Comparison of ENCODE assay signal across 8 cellular contexts in the genomic region with DNA sequence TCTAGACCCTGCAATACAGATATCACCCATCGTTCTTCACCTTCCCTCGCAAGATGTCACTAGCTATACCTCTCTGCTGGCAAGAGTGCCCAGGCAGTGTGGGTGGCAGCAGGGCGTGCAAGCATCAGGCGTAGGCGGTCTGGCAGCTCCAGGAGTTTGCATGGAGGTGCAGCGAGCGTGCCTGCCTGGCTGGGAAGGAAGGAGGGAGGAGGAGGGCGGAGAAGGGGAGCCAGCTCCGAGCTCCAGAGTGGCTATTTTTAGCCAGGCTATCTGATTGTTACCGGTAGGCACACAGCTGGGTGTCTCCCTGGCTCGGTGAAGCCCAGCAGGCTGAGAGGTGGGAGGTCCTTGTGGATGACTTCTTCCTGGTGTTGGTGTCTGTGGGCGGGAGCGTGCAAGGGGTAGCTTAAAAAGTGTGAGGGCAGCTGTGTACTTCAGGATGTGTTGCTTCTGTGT. TPM values are rescaled to one million over a fixed set of nuclear protein-coding genes. Genes with fewer than 3 reads are reported as not detected.
DNase-seq lines count a peak whose midpoint lies in the region; ATAC-seq, FAIRE-seq and TF ChIP-seq lines count a peak whose summit lies in the region.

No MANE protein-coding gene starts in this region.

- H3K79me2 ChIP-seq in mammary epithelial cell (ENCODE audit: insufficient read depth, low read length): peaks cover 53% of the 10 kb centered on the region

- H4K20me1 ChIP-seq in mammary epithelial cell (ENCODE audit: insufficient read depth, low read length): no peaks in the 10 kb centered on the region

- H3K36me3 ChIP-seq in Peyer's patch (peaks cover 0 to 38% (median 0%) of the 10 kb centered on the region in 3 donors), mammary epithelial cell (ENCODE audit: insufficient read depth, low read length) (peaks cover 7% of the 10 kb centered on the region)

- TF ChIP-seq POLR2A in A549 (IDR thresholded peaks at IDR 0.05; ENCODE audit: low read length) (no peak), Peyer's patch (IDR thresholded peaks at IDR 0.05) (no peak)

- peak; percentile 36 to 69; a peak in 3 of 6 replicates for ATAC-seq in A549

- BruUV-seq in mammary epithelial cell (replicated peaks; lab: Mats Ljungman, UMichigan): no TSS peak

- TF ChIP-seq RAD21 in A549 (conservative IDR thresholded peaks at IDR 0.05 in 1 of 2, IDR thresholded peaks at IDR 0.05 in 1 of 2): no peak

- whole genome bisulfite sequencing in A549 (ENCODE audit: missing lambda C conversion rate): 60% methylated on average over 13 of the region's 13 CpGs
- WGBS in mammary epithelial cell (ENCODE audit: low coverage, missing lambda C conversion rate): 5% methylated on average over 8 of the region's 13 CpGs

- CTCF ChIA-PET in A549 (lab: Yijun Ruan, JAX): interaction anchor here (1.1 to 3.9 kb wide), 4 partner anchors 11 to 199 kb away, joined by 3 to 17 read pairs (median 6); no protein-coding TSS in a partner anchor
- CTCF ChIA-PET in mammary epithelial cell (lab: Charles Lee; ENCODE audit: low non-redundant PET): no interaction called here

- DNase-seq in A549 (ENCODE audit: low read depth in 1 of 2, low spot score in 1 of 2) (peak in 1 of 2 experiments; percentile 18), HFF-Myc (ENCODE audit: extremely low read depth, low read depth) (no peak), Peyer's patch (peak in 2 of 3 donors; percentile 54 to 62), mammary epithelial cell (peak; percentile 64), iris pigment epithelial cell (ENCODE audit: low read depth) (peak; percentile 52), NCI-H82 (lab: John Stamatoyannopoulos, UW) (no peak), NOMO-1 (lab: John Stamatoyannopoulos, UW; ENCODE audit: unreplicated experiment in 2 of 2) (no peak)
- peak; percentile 46 for DNase-seq in stimulated activated CD4-positive, alpha-beta T cell treated with anti-CD3 and anti-CD28 coated beads, Interleukin-15, amount 100 ng/mL, for 24 hours

- POLR2A ChIA-PET in A549 (lab: Yijun Ruan, JAX): interaction anchor here (0.6 to 0.8 kb wide), 2 partner anchors 11 to 102 kb away, joined by 3 to 4 read pairs; no protein-coding TSS in a partner anchor

- no peak overlapping the region for H3K4me3 ChIP-seq in A549
- peak overlapping the region; percentile 24 for H3K4me3 ChIP-seq in HFF-Myc (replicated peaks; ENCODE audit: low read depth, low read length)
- H3K4me3 ChIP-seq in Peyer's patch: peak overlapping the region in 2 of 4 donors; percentile 22 to 34
- peak overlapping the region in 2 of 3 experiments; percentile 4 to 41 for H3K4me3 ChIP-seq in mammary epithelial cell (replicated peaks in 1 of 3; ENCODE audit: insufficient read depth in 1 of 3, low read depth in 2 of 3, low read length in 3 of 3)

- no peak for FAIRE-seq in A549 (lab: Jason Lieb, UNC)

- H3K27ac ChIP-seq in A549 (no peak overlapping the region), Peyer's patch (peak overlapping the region in 2 of 4 donors; percentile 1 to 38), mammary epithelial cell (ENCODE audit: insufficient read depth, low read depth, low read length) (peak overlapping the region; percentile 15)

- intact Hi-C loops in mammary epithelial cell (cut with micrococcal nuclease): loop anchor here (5.0 kb wide), 1 partner anchor 39 kb away; no protein-coding TSS in a partner anchor

- no peaks in the 10 kb centered on the region for H3K27me3 ChIP-seq in Peyer's patch
- no peaks in the 10 kb centered on the region for H3K27me3 ChIP-seq in mammary epithelial cell (ENCODE audit: insufficient read depth, low read length)

- peak overlapping the region; percentile 39; the same call in 2 of the 3 replicates for H3K4me2 ChIP-seq in A549
- H3K4me2 ChIP-seq in mammary epithelial cell (ENCODE audit: insufficient read depth, low read depth, low read length): peak overlapping the region; percentile 93

- H3K9me3 ChIP-seq in A549 (no peaks in the 10 kb centered on the region), Peyer's patch (no peaks in the 10 kb centered on the region), mammary epithelial cell (replicated peaks; ENCODE audit: insufficient read depth, low read length) (no peaks in the 10 kb centered on the region)

- no peak overlapping the region for H3K9ac ChIP-seq in mammary epithelial cell (ENCODE audit: insufficient read depth, low read length)

- peaks cover 22% of the 10 kb centered on the region for H3K4me1 ChIP-seq in A549
- H3K4me1 ChIP-seq in Peyer's patch: peaks cover 0 to 44% (median 19%) of the 10 kb centered on the region in 4 donors
- peaks cover 42% of the 10 kb centered on the region for H3K4me1 ChIP-seq in mammary epithelial cell (ENCODE audit: insufficient read depth, low read length)

- TF ChIP-seq CTCF in A549 (IDR thresholded peaks at IDR 0.05) (no peak), HFF-Myc (IDR thresholded peaks at IDR 0.05; ENCODE audit: low read depth, low read length, missing control alignments) (no peak), Peyer's patch (IDR thresholded peaks at IDR 0.05) (no peak), mammary epithelial cell (conservative IDR thresholded peaks at IDR 0.05 in 1 of 2, IDR thresholded peaks at IDR 0.05 in 1 of 2; ENCODE audit: extremely low read depth in 1 of 2, insufficient read depth in 1 of 2, low read depth in 1 of 2, low read length in 2 of 2) (no peak)

- TF ChIP-seq EP300 in A549 (IDR thresholded peaks at IDR 0.05): no peak

- in situ Hi-C loops in mammary epithelial cell (cut with MboI; ENCODE audit: low sequenced_read_pairs in 2 of 2): no loop called here

- dilution Hi-C loops in mammary epithelial cell (cut with HindIII; ENCODE audit: low sequenced_read_pairs): no loop called here

- H2AFZ ChIP-seq in mammary epithelial cell (ENCODE audit: low read depth, low read length): peak overlapping the region; percentile 72

TF ChIP-seq in A549, 52 proteins besides CTCF, POLR2A, EP300 and RAD21:
- TF ChIP-seq ZC3H11A (IDR thresholded peaks at IDR 0.05) (no peak), EHMT2 (IDR thresholded peaks at IDR 0.05; ENCODE audit: low read depth) (no peak), MAFK (IDR thresholded peaks at IDR 0.05; ENCODE audit: partially characterized antibody) (no peak), FOSB (CRISPR knock-in tag; IDR thresholded peaks at IDR 0.05) (no peak), ZSCAN20 (CRISPR knock-in tag; IDR thresholded peaks at IDR 0.05) (no peak), HOXB13 (CRISPR knock-in tag; IDR thresholded peaks at IDR 0.05; ENCODE audit: low read depth) (no peak), NPAS2 (CRISPR knock-in tag; IDR thresholded peaks at IDR 0.05; ENCODE audit: borderline replicate concordance) (no peak), POLR2AphosphoS2 (conservative IDR thresholded peaks at IDR 0.05; ENCODE audit: low read length) (no peak), ESRRA (IDR thresholded peaks at IDR 0.05; ENCODE audit: borderline replicate concordance, low read length) (no peak), MAZ (IDR thresholded peaks at IDR 0.05; ENCODE audit: borderline replicate concordance, low read depth, low read length) (no peak)
- TF ChIP-seq, protein P1, sequence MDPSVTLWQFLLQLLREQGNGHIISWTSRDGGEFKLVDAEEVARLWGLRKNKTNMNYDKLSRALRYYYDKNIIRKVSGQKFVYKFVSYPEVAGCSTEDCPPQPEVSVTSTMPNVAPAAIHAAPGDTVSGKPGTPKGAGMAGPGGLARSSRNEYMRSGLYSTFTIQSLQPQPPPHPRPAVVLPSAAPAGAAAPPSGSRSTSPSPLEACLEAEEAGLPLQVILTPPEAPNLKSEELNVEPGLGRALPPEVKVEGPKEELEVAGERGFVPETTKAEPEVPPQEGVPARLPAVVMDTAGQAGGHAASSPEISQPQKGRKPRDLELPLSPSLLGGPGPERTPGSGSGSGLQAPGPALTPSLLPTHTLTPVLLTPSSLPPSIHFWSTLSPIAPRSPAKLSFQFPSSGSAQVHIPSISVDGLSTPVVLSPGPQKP (IDR thresholded peaks at IDR 0.05; ENCODE audit: low read depth, low read length): no peak

RNA-seq across cellular contexts. Expression of gene FOXJ2, which starts 6.2 kb away (rescaled TPM):
- polyA plus RNA-seq in A549 (2011; rRNA removed) (7.0 and 9.5 TPM in 2 replicates), A549 (2017; fragmentation: RNase III; extraction: RNeasy Plus Mini Kit Qiagen cat#74134 plus additional on column Dnase treatment) (7.4 to 7.6 TPM (median 7.4 TPM) in 3 replicates), mammary epithelial cell (5.1 TPM)
- 4.2 and 5.4 TPM in 2 replicates for polyA plus RNA-seq in A549 (2012; cell fraction: cytosol; rRNA removed)
- 9.0 and 9.6 TPM in 2 replicates for polyA plus RNA-seq in A549 (2012; cell fraction: nucleus; rRNA removed)
- 9.1 and 12.1 TPM in 2 replicates for polyA minus RNA-seq in A549 (2011; rRNA and poly(A)+ RNA removed)
- total RNA-seq in Peyer's patch (10 to 100 TPM in 3 of 4 donors, 1 to 10 TPM in 1; 9.6 to 16.5 (median 13.9) TPM), mammary epithelial cell (10 to 100 TPM in 1 of 2 donors, 1 to 10 TPM in 1; 7.2 to 16.4 TPM)
- polyA minus RNA-seq in mammary epithelial cell: 18.9 TPM

RNA-seq across cellular contexts. Expression of gene C3AR1, which starts 27.5 kb away (rescaled TPM):
- polyA plus RNA-seq in A549 (2011; rRNA removed) (not detected in 2 replicates), A549 (2017; fragmentation: RNase III; extraction: RNeasy Plus Mini Kit Qiagen cat#74134 plus additional on column Dnase treatment) (not detected in 3 replicates), mammary epithelial cell (0.25 TPM)
- polyA plus RNA-seq in A549 (2012; cell fraction: cytosol; rRNA removed): not detected in 2 replicates
- not detected in 2 replicates for polyA plus RNA-seq in A549 (2012; cell fraction: nucleus; rRNA removed)
- 0.17 TPM in 1 of 2 replicates, not detected in the other for polyA minus RNA-seq in A549 (2011; rRNA and poly(A)+ RNA removed)
- total RNA-seq in Peyer's patch (1 to 10 TPM in 3 of 4 donors, under 1 TPM in 1; 0.70 to 2.9 (median 1.5) TPM), mammary epithelial cell (under 1 TPM; 0.17 to 0.42 TPM)
- not detected for polyA minus RNA-seq in mammary epithelial cell

RNA-seq across cellular contexts. Expression of gene NECAP1, which starts 43.4 kb away (rescaled TPM):
- polyA plus RNA-seq in A549 (2011; rRNA removed) (31.8 and 34.1 TPM in 2 replicates), A549 (2017; fragmentation: RNase III; extraction: RNeasy Plus Mini Kit Qiagen cat#74134 plus additional on column Dnase treatment) (15.6 to 19.4 TPM (median 17.6 TPM) in 3 replicates), mammary epithelial cell (26.4 TPM)
- polyA plus RNA-seq in A549 (2012; cell fraction: cytosol; rRNA removed): 16.3 and 17.1 TPM in 2 replicates
- 11.7 and 14.9 TPM in 2 replicates for polyA plus RNA-seq in A549 (2012; cell fraction: nucleus; rRNA removed)
- polyA minus RNA-seq in A549 (2011; rRNA and poly(A)+ RNA removed): 32.5 and 39.8 TPM in 2 replicates
- total RNA-seq in Peyer's patch (10 to 100 TPM; 17.3 to 50.4 (median 35.9) TPM), mammary epithelial cell (10 to 100 TPM; 33.8 to 43.5 TPM)
- 24.7 TPM for polyA minus RNA-seq in mammary epithelial cell

Comparison
In these comparisons a context has a peak if more than half of its experiments do, and no peak if none do; other contexts are left out.
1. DNase-seq: peak in Peyer's patch (2 of 3), mammary epithelial cell (single experiment), iris pigment epithelial cell (single experiment) and stimulated activated CD4-positive, alpha-beta T cell treated with anti-CD3 and anti-CD28 coated beads, Interleukin-15, amount 100 ng/mL, for 24 hours (single experiment); none in HFF-Myc (single experiment), NCI-H82 (single experiment) and NOMO-1 (0 of 2).